ENCODE assay signal across 9 cellular contexts in genomic region chr3:16286672-16287604, GRCh38. TPM values are rescaled to one million over a fixed set of nuclear protein-coding genes. Genes with fewer than 3 reads are reported as not detected.
DNase-seq lines count a peak whose midpoint lies in the region; TF ChIP-seq lines count a peak whose summit lies in the region.
"Had no signal": no experiment of that assay in that cellular context is flagged by ENCODE, and none has a peak within 500 bp of the region (broad histone marks: within the 10 kb centered on the region; RNA-seq: fewer than 3 reads in every experiment).

No MANE protein-coding gene starts in this region.

- H3K79me2 ChIP-seq in hepatocyte: no peaks in the 10 kb centered on the region

- peaks cover 51% of the 10 kb centered on the region for H3K4me1 ChIP-seq in CD8-positive, alpha-beta memory T cell (ENCODE audit: insufficient read depth, low read length)
- H3K4me1 ChIP-seq in neutrophil (ENCODE audit: control insufficient read depth in 1 of 2, insufficient read depth in 1 of 2, low read depth in 1 of 2, low read length in 1 of 2): peaks cover 31 to 42% of the 10 kb centered on the region in 2 experiments
- no peaks in the 10 kb centered on the region for H3K4me1 ChIP-seq in hepatocyte (ENCODE audit: insufficient read depth)

- peak overlapping the region; percentile 93 for H3K4me3 ChIP-seq in CD8-positive, alpha-beta memory T cell (ENCODE audit: low read length)
- H3K4me3 ChIP-seq in neutrophil (ENCODE audit: low read depth in 1 of 2, low read length in 1 of 2) (no peak overlapping the region), hepatocyte (no peak overlapping the region)
- H3K4me3 ChIP-seq: lung had no signal

- DNase-seq in CD8-positive, alpha-beta memory T cell: no peak
- no peak for DNase-seq in activated naive CD8-positive, alpha-beta T cell treated with anti-CD3 and anti-CD28 coated beads for 36 hours
- DNase-seq in hepatocyte (ENCODE audit: low spot score): no peak
- no peak for DNase-seq in epidermal melanocyte (ENCODE audit: insufficient read length, low spot score)
- no peak for DNase-seq in Ammon's horn (ENCODE audit: low spot score)
- DNase-seq: NCI-H1105 treated with DMSO at 0.1 percent for 48 hours had no signal

- no peaks in the 10 kb centered on the region for H3K36me3 ChIP-seq in CD8-positive, alpha-beta memory T cell (ENCODE audit: insufficient read depth, low read length)
- H3K36me3 ChIP-seq in neutrophil: no peaks in the 10 kb centered on the region
- no peaks in the 10 kb centered on the region for H3K36me3 ChIP-seq in hepatocyte (replicated peaks; ENCODE audit: insufficient read depth, low read depth)

- no peaks in the 10 kb centered on the region for H3K27me3 Mint-ChIP-seq in CD8-positive, alpha-beta memory T cell
- H3K27me3 Mint-ChIP-seq in IgD-negative memory B cell: no peaks in the 10 kb centered on the region
- no peaks in the 10 kb centered on the region for H3K27me3 Mint-ChIP-seq in activated naive CD8-positive, alpha-beta T cell treated with anti-CD3 and anti-CD28 coated beads for 36 hours

- H3K4me3 Mint-ChIP-seq in CD8-positive, alpha-beta memory T cell: peak overlapping the region; percentile 84 to 98 (median 92)
- H3K4me3 Mint-ChIP-seq in IgD-negative memory B cell: peak overlapping the region in 2 of 4 donors; percentile 78 to 88
- H3K4me3 Mint-ChIP-seq in activated naive CD8-positive, alpha-beta T cell treated with anti-CD3 and anti-CD28 coated beads for 36 hours: peak overlapping the region; percentile 81

- H3K4me2 ChIP-seq in hepatocyte: no peak overlapping the region

- CTCF ChIA-PET in CD8-positive, alpha-beta memory T cell (lab: Charles Lee): interaction anchor here (0.8 to 3.4 kb wide), 12 partner anchors 12 to 264 kb away, joined by 3 to 20 read pairs (median 6); partner anchors contain the start of genes DPH3 and OXNAD1

- no peaks in the 10 kb centered on the region for H4K20me1 ChIP-seq in hepatocyte (ENCODE audit: insufficient read depth, poor library complexity, severe bottlenecking)

- 77% methylated on average over 6 of the region's 6 CpGs for WGBS in hepatocyte (ENCODE audit: low lambda C conversion rate, missing lambda C conversion rate)

- no peak overlapping the region for H2AFZ ChIP-seq in hepatocyte

- no peaks in the 10 kb centered on the region for H3K9me3 Mint-ChIP-seq in CD8-positive, alpha-beta memory T cell
- H3K9me3 Mint-ChIP-seq in IgD-negative memory B cell: peaks cover 0 to 2% (median 0%) of the 10 kb centered on the region in 3 donors
- no peaks in the 10 kb centered on the region for H3K9me3 Mint-ChIP-seq in activated naive CD8-positive, alpha-beta T cell treated with anti-CD3 and anti-CD28 coated beads for 36 hours

- H3K27ac Mint-ChIP-seq in CD8-positive, alpha-beta memory T cell: peak overlapping the region; percentile 85 to 98 (median 94)
- peak overlapping the region in 2 of 3 donors; percentile 7 to 83 for H3K27ac Mint-ChIP-seq in IgD-negative memory B cell
- peak overlapping the region; percentile 88 for H3K27ac Mint-ChIP-seq in activated naive CD8-positive, alpha-beta T cell treated with anti-CD3 and anti-CD28 coated beads for 36 hours

- peaks cover 5 to 32% (median 8%) of the 10 kb centered on the region in 3 donors for H3K36me3 Mint-ChIP-seq in CD8-positive, alpha-beta memory T cell
- peaks cover 4% of the 10 kb centered on the region for H3K36me3 Mint-ChIP-seq in IgD-negative memory B cell
- H3K36me3 Mint-ChIP-seq in activated naive CD8-positive, alpha-beta T cell treated with anti-CD3 and anti-CD28 coated beads for 36 hours: peaks cover 82% of the 10 kb centered on the region

- no peaks in the 10 kb centered on the region for H3K9me2 ChIP-seq in hepatocyte (replicated peaks; ENCODE audit: insufficient read depth)

- peak overlapping the region; percentile 84 for H3K27ac ChIP-seq in CD8-positive, alpha-beta memory T cell (ENCODE audit: low read depth, low read length)
- H3K27ac ChIP-seq in neutrophil (peak overlapping the region; percentile 69), hepatocyte (no peak overlapping the region)

- no peaks in the 10 kb centered on the region for H3K9me3 ChIP-seq in CD8-positive, alpha-beta memory T cell (ENCODE audit: low read length)
- H3K9me3 ChIP-seq in neutrophil: no peaks in the 10 kb centered on the region
- H3K9me3 ChIP-seq in hepatocyte (ENCODE audit: low read depth): no peaks in the 10 kb centered on the region

- no peaks in the 10 kb centered on the region for H3K27me3 ChIP-seq in CD8-positive, alpha-beta memory T cell (ENCODE audit: insufficient read depth, low read length, poor library complexity, severe bottlenecking)
- H3K27me3 ChIP-seq in neutrophil: no peaks in the 10 kb centered on the region
- H3K27me3 ChIP-seq in hepatocyte: no peaks in the 10 kb centered on the region

- TF ChIP-seq CTCF in neutrophil (IDR thresholded peaks at IDR 0.05) (no peak), hepatocyte (IDR thresholded peaks at IDR 0.05; ENCODE audit: poor library complexity) (no peak)

- POLR2A ChIA-PET in CD8-positive, alpha-beta memory T cell (lab: Charles Lee): interaction anchor here (0.6 to 2.7 kb wide), 11 partner anchors 8 to 229 kb away, joined by 3 to 19 read pairs (median 5); partner anchors contain the start of genes DPH3 and OXNAD1

- H3K4me1 Mint-ChIP-seq in CD8-positive, alpha-beta memory T cell: peaks cover 58 to 80% (median 73%) of the 10 kb centered on the region in 3 donors
- peaks cover 14 to 26% (median 19%) of the 10 kb centered on the region in 3 donors for H3K4me1 Mint-ChIP-seq in IgD-negative memory B cell
- peaks cover 63% of the 10 kb centered on the region for H3K4me1 Mint-ChIP-seq in activated naive CD8-positive, alpha-beta T cell treated with anti-CD3 and anti-CD28 coated beads for 36 hours

RNA-seq across cellular contexts. Expression of gene OXNAD1, which starts 21.9 kb away (rescaled TPM):
- total RNA-seq in CD8-positive, alpha-beta memory T cell: 10 to 100 TPM; 28.6 to 30.1 TPM
- 64.2 TPM for polyA plus RNA-seq in CD8-positive, alpha-beta memory T cell
- polyA plus RNA-seq in IgD-negative memory B cell: 9.4 TPM
- total RNA-seq in activated naive CD8-positive, alpha-beta T cell treated with anti-CD3 and anti-CD28 coated beads for 36 hours: 10 to 100 TPM; 37.9 to 41.8 TPM
- total RNA-seq in hepatocyte: 14.7 and 21.1 TPM in 2 replicates
- 11.9 and 14.4 TPM in 2 replicates for polyA plus RNA-seq in hepatocyte

RNA-seq across cellular contexts. Expression of gene DPH3, which starts 22.2 kb away (rescaled TPM):
- total RNA-seq in CD8-positive, alpha-beta memory T cell: 10 to 100 TPM; 31.7 to 32.8 TPM
- polyA plus RNA-seq in CD8-positive, alpha-beta memory T cell: 29.9 TPM
- polyA plus RNA-seq in IgD-negative memory B cell (22.7 TPM), hepatocyte (51.8 and 55.0 TPM in 2 replicates)
- total RNA-seq in activated naive CD8-positive, alpha-beta T cell treated with anti-CD3 and anti-CD28 coated beads for 36 hours: 10 to 100 TPM; 28.2 to 28.7 TPM
- 36.9 and 45.1 TPM in 2 replicates for total RNA-seq in hepatocyte
